ENCODE assay signal across 9 cellular contexts in genomic region chr2:45823723-45824206, GRCh38.
DNase-seq lines count a peak whose midpoint lies in the region; ATAC-seq and TF ChIP-seq lines count a peak whose summit lies in the region.
"Had no signal": no experiment of that assay in that cellular context is flagged by ENCODE, and none has a peak within 500 bp of the region (broad histone marks: within the 10 kb centered on the region; RNA-seq: fewer than 3 reads in every experiment).

No MANE protein-coding gene starts in this region.

- DNase-seq in NCI-H2227 (lab: John Stamatoyannopoulos, UW; ENCODE audit: unreplicated experiment), result peak; percentile 7
- no peak for DNase-seq in NCI-H2227 treated with DMSO at 0.1 percent for 48 hours (lab: John Stamatoyannopoulos, UW)
- DNase-seq in breast epithelium (ENCODE audit: low spot score in 2 of 2), result peak; percentile 79 to 97
- peak; percentile 66 to 79 for DNase-seq in left lung
- peak; percentile 75 for DNase-seq in ureter (ENCODE audit: low spot score)
- DNase-seq in NAMALWA (ENCODE audit: low spot score), result no peak

- H3K27ac ChIP-seq in breast epithelium (peak overlapping the region; percentile 78 to 79), left lung (peak overlapping the region; percentile 7 to 65)
- H3K27ac ChIP-seq: SJSA1 had no signal

- H3K4me3 ChIP-seq in breast epithelium (no peak overlapping the region), left lung (no peak overlapping the region)
- H3K4me3 ChIP-seq: SJSA1 had no signal

- no peaks in the 10 kb centered on the region for H3K27me3 ChIP-seq in breast epithelium
- H3K27me3 ChIP-seq in left lung, result no peaks in the 10 kb centered on the region
- H3K27me3 ChIP-seq: SJSA1 had no signal

- H3K36me3 ChIP-seq in breast epithelium, result no peaks in the 10 kb centered on the region
- H3K36me3 ChIP-seq in left lung, result no peaks in the 10 kb centered on the region
- H3K36me3 ChIP-seq: SJSA1 had no signal

- H3K9me3 ChIP-seq in breast epithelium (no peaks in the 10 kb centered on the region), left lung (no peaks in the 10 kb centered on the region)
- H3K9me3 ChIP-seq: SJSA1 had no signal

- no peak for TF ChIP-seq CTCF in breast epithelium (IDR thresholded peaks at IDR 0.05)
- no peak for TF ChIP-seq CTCF in left lung (IDR thresholded peaks at IDR 0.05)

- TF ChIP-seq POLR2A in breast epithelium (IDR thresholded peaks at IDR 0.05), result no peak

- H3K4me1 ChIP-seq in breast epithelium, result peaks cover 3 to 35% of the 10 kb centered on the region in 2 donors
- H3K4me1 ChIP-seq in left lung, result peaks cover 12 to 39% of the 10 kb centered on the region in 2 donors

- intact Hi-C loops in breast epithelium (cut with DNase I; ENCODE audit: low total_unique reads), result no loop called here
- intact Hi-C loops in left lung (cut with DNase I), result no loop called here

- ATAC-seq in left lung, result peak; percentile 69
- no peak for ATAC-seq in GM19463 (IDR thresholded peaks at IDR 0.05; ENCODE audit: unreplicated experiment)
- no peak for ATAC-seq in HG03095 (IDR thresholded peaks at IDR 0.05; ENCODE audit: unreplicated experiment)

Comparison
In these comparisons a context has a peak if more than half of its experiments do, and no peak if none do; other contexts are left out.
1. DNase-seq: peak in NCI-H2227 (single experiment), breast epithelium (2 of 2), left lung (2 of 2) and ureter (single experiment); none in NCI-H2227 treated with DMSO at 0.1 percent for 48 hours (single experiment) and NAMALWA (single experiment).